ENCODE assay signal across 8 cellular contexts in genomic region chr7:139915864-139916716, GRCh38.
A peak's percentile ranks its signal among the peaks of the same experiment; 100 is the strongest.
DNase-seq lines count a peak whose midpoint lies in the region; ATAC-seq and TF ChIP-seq lines count a peak whose summit lies in the region.

No MANE protein-coding gene starts in this region.

- peaks cover 29 to 56% of the 10 kb centered on the region in 2 donors for H3K4me1 ChIP-seq in thoracic aorta (ENCODE audit: control insufficient read depth in 1 of 2, low read depth in 2 of 2)

- H3K27ac ChIP-seq in thoracic aorta = peak overlapping the region; percentile 64 to 69

- no TSS peak for BruUV-seq in Calu3 (replicated peaks; lab: Mats Ljungman, UMichigan)

- H3K27ac Mint-ChIP-seq in Calu3 (ENCODE audit: unreplicated experiment) = peak overlapping the region; percentile 44
- peak overlapping the region; percentile 81 for H3K27ac Mint-ChIP-seq in activated B cell treated with CpG ODN at 0.5 μM for 24 hours
- peak overlapping the region; percentile 87 for H3K27ac Mint-ChIP-seq in chondrocyte (ENCODE audit: unreplicated experiment)
- peak overlapping the region in 3 of 6 donors; percentile 38 to 80 (median 42) for H3K27ac Mint-ChIP-seq in naive B cell

- no peak overlapping the region for H3K4me3 ChIP-seq in thoracic aorta

- H3K27me3 Mint-ChIP-seq in Calu3 (ENCODE audit: unreplicated experiment) = no peaks in the 10 kb centered on the region
- H3K27me3 Mint-ChIP-seq in activated B cell treated with CpG ODN at 0.5 μM for 24 hours = no peaks in the 10 kb centered on the region
- H3K27me3 Mint-ChIP-seq in chondrocyte (ENCODE audit: low read depth) = no peaks in the 10 kb centered on the region
- no peaks in the 10 kb centered on the region for H3K27me3 Mint-ChIP-seq in naive B cell

- H3K9me3 ChIP-seq in thoracic aorta = no peaks in the 10 kb centered on the region

- DNase-seq in Calu3 (peak; percentile 67), HUDEP-2 (lab: John Stamatoyannopoulos, UW; ENCODE audit: unreplicated experiment in 76 of 76) (peak in 75 of 76 experiments; percentile 35 to 97 (median 87)), activated B cell treated with CpG ODN at 0.5 μM for 24 hours (peak; percentile 31), chondrocyte (ENCODE audit: low spot score) (no peak), naive B cell (no peak), thoracic aorta (ENCODE audit: low spot score) (peak; percentile 13), NCI-H2107 treated with DMSO at 0.1 percent for 48 hours (lab: John Stamatoyannopoulos, UW; ENCODE audit: unreplicated experiment) (no peak)

- ATAC-seq in GM21528 (IDR thresholded peaks at IDR 0.05; ENCODE audit: low FRiP score, unreplicated experiment) (peak; percentile 87), activated B cell treated with CpG ODN at 0.5 μM for 24 hours (ENCODE audit: low read depth) (peak; percentile 87), naive B cell (ENCODE audit: low read depth in 2 of 2) (peak; percentile 60 to 69), thoracic aorta (ENCODE audit: insufficient number of reproducible peaks, low FRiP score, low read depth) (peak; percentile 91)

- no peaks in the 10 kb centered on the region for H3K9me3 Mint-ChIP-seq in Calu3 (ENCODE audit: low read depth, unreplicated experiment)
- no peaks in the 10 kb centered on the region for H3K9me3 Mint-ChIP-seq in activated B cell treated with CpG ODN at 0.5 μM for 24 hours
- no peaks in the 10 kb centered on the region for H3K9me3 Mint-ChIP-seq in chondrocyte (ENCODE audit: low read depth)
- H3K9me3 Mint-ChIP-seq in naive B cell = no peaks in the 10 kb centered on the region

- H3K4me3 Mint-ChIP-seq in Calu3 (ENCODE audit: low read depth, unreplicated experiment) (no peak overlapping the region), activated B cell treated with CpG ODN at 0.5 μM for 24 hours (peak overlapping the region; percentile 58), chondrocyte (ENCODE audit: unreplicated experiment) (no peak overlapping the region), naive B cell (peak overlapping the region in 3 of 8 donors; percentile 12 to 53 (median 30))

- H3K27me3 ChIP-seq in thoracic aorta (replicated peaks; ENCODE audit: insufficient read depth) = no peaks in the 10 kb centered on the region

- no peaks in the 10 kb centered on the region for H3K36me3 ChIP-seq in thoracic aorta

- CTCF ChIA-PET in Calu3 (lab: Charles Lee) (interaction anchor here (0.6 to 1.7 kb wide), 6 partner anchors 8 to 270 kb away, joined by 3 to 5 read pairs (median 3); no protein-coding TSS in a partner anchor), activated B cell treated with CpG ODN at 0.5 μM for 24 hours (lab: Charles Lee) (interaction anchor here (0.7 to 1.2 kb wide), 4 partner anchors 14 to 270 kb away, joined by 3 read pairs; no protein-coding TSS in a partner anchor)

- TF ChIP-seq CTCF in Calu3 (IDR thresholded peaks at IDR 0.05; ENCODE audit: unreplicated experiment) = no peak
- no peak for TF ChIP-seq CTCF in activated B cell treated with CpG ODN at 0.5 μM for 24 hours (IDR thresholded peaks at IDR 0.05)
- TF ChIP-seq CTCF in chondrocyte (IDR thresholded peaks at IDR 0.05) = no peak
- no peak for TF ChIP-seq CTCF in thoracic aorta (IDR thresholded peaks at IDR 0.05)

- intact Hi-C loops in Calu3 (cut with micrococcal nuclease; ENCODE audit: unreplicated experiment) (loop anchor here (1.0 to 2.0 kb wide), 2 partner anchors 87 to 139 kb away; partner anchors contain the start of genes HIPK2 and TBXAS1), activated B cell treated with CpG ODN at 0.5 μM for 24 hours (cut with micrococcal nuclease) (loop anchor here (2.0 to 10.0 kb wide), 4 partner anchors 15 to 386 kb away; no protein-coding TSS in a partner anchor)

- H3K36me3 Mint-ChIP-seq in Calu3 (ENCODE audit: insufficient read depth, unreplicated experiment) (no peaks in the 10 kb centered on the region), activated B cell treated with CpG ODN at 0.5 μM for 24 hours (ENCODE audit: low read depth) (no peaks in the 10 kb centered on the region), chondrocyte (ENCODE audit: low read depth) (no peaks in the 10 kb centered on the region), naive B cell (no peaks in the 10 kb centered on the region)

- H3K4me1 Mint-ChIP-seq in Calu3 (ENCODE audit: low read depth, unreplicated experiment) (peaks cover 23% of the 10 kb centered on the region), activated B cell treated with CpG ODN at 0.5 μM for 24 hours (peaks cover 26% of the 10 kb centered on the region), chondrocyte (ENCODE audit: low read depth) (peaks cover 46% of the 10 kb centered on the region), naive B cell (peaks cover 19 to 29% (median 24%) of the 10 kb centered on the region in 3 donors)

- POLR2A ChIA-PET in activated B cell treated with CpG ODN at 0.5 μM for 24 hours (lab: Charles Lee) = interaction anchor here (0.6 to 2.0 kb wide), 7 partner anchors 11 to 557 kb away, joined by 3 to 15 read pairs (median 4); partner anchors contain the start of gene HIPK2

Comparison
In these comparisons a context has a peak if more than half of its experiments do, and no peak if none do; other contexts are left out.
1. DNase-seq: peak in Calu3 (single experiment), HUDEP-2 (75 of 76), activated B cell treated with CpG ODN at 0.5 μM for 24 hours (single experiment) and thoracic aorta (single experiment); none in chondrocyte (single experiment), naive B cell (single experiment) and NCI-H2107 treated with DMSO at 0.1 percent for 48 hours (single experiment).
2. Peak in every context shown above with its lines, with median percentiles within 50 percentile points of each other: ATAC-seq.